Comparison of ENCODE assay signal across 26 cellular contexts in genomic region chr12:125651625-125652024, GRCh38.
"Had no signal": no experiment of that assay in that cellular context is flagged by ENCODE, and none has a peak within 500 bp of the region (broad histone marks: within the 10 kb centered on the region; RNA-seq: fewer than 3 reads in every experiment).

No MANE protein-coding gene starts in this region.

- H3K4me1 Mint-ChIP-seq: naive B cell; natural killer cell; nephron progenitor cell; neural progenitor cell; stimulated activated naive B cell treated with anti-CD40 and anti-IgM and Interleukin-4, amounts not matched to agents 10 μg/mL and 1 μg/mL and 100 μg/mL, for 72 hours had no signal

- H3K4me3 ChIP-seq: heart right ventricle, hepatocyte, lung, neural progenitor cell, ovary, right atrium auricular region, skin epidermis, stomach, testis, thyroid gland, transverse colon, upper lobe of left lung had no signal

- H3K9me3 ChIP-seq: heart right ventricle, ovary, right atrium auricular region, stomach, testis, thyroid gland, transverse colon, upper lobe of left lung had no signal

- H3K27me3 ChIP-seq: heart right ventricle, hepatocyte, neural progenitor cell, ovary, right atrium auricular region, stomach, testis, thyroid gland, transverse colon, upper lobe of left lung had no signal

- ATAC-seq: heart right ventricle; natural killer cell; sciatic nerve; stimulated activated naive B cell treated with anti-CD40 and anti-IgM and Interleukin-4, amounts not matched to agents 10 μg/mL and 1 μg/mL and 100 μg/mL, for 72 hours; stimulated activated naive CD8-positive, alpha-beta T cell treated with anti-CD3 and anti-CD28 coated beads, Interleukin-15, Interleukin-2, amounts not matched to agents 100 U/mL and 50 U/mL, for 24 hours had no signal

- H3K36me3 Mint-ChIP-seq: mesothelial cell of epicardium; naive B cell; natural killer cell; neural progenitor cell; stimulated activated naive B cell treated with anti-CD40 and anti-IgM and Interleukin-4, amounts not matched to agents 10 μg/mL and 1 μg/mL and 100 μg/mL, for 72 hours had no signal

- H3K9me3 Mint-ChIP-seq: nephron progenitor cell, neural progenitor cell had no signal

- H3K27me3 Mint-ChIP-seq: naive B cell; stimulated activated naive B cell treated with anti-CD40 and anti-IgM and Interleukin-4, amounts not matched to agents 10 μg/mL and 1 μg/mL and 100 μg/mL, for 72 hours had no signal

- H3K4me1 ChIP-seq: heart right ventricle, right atrium auricular region, stomach, testis, transverse colon, upper lobe of left lung had no signal

- DNase-seq: heart right ventricle; islet precursor cell; mesendoderm; naive B cell; natural killer cell; nephron progenitor cell; ovary; stimulated activated CD4-positive, alpha-beta T cell treated with anti-CD3 and anti-CD28 coated beads, Interleukin-12 subunit alpha, Interleukin-12 subunit beta, amount 100 ng/mL, for 4 hours; stimulated activated CD4-positive, alpha-beta T cell treated with anti-CD3 and anti-CD28 coated beads, Interleukin-15, amount 100 ng/mL, for 24 hours; stimulated activated CD4-positive, alpha-beta T cell treated with anti-CD3 and anti-CD28 coated beads, Interleukin-2, amount 100 ng/mL, for 24 hours; stimulated activated CD4-positive, alpha-beta T cell treated with anti-CD3 and anti-CD28 coated beads, Interleukin-4, amount 100 ng/mL, for 1 hour; stimulated activated naive B cell treated with anti-CD40 and anti-IgM and Interleukin-4, amounts not matched to agents 10 μg/mL and 1 μg/mL and 100 μg/mL, for 72 hours; stimulated activated naive CD8-positive, alpha-beta T cell treated with anti-CD3 and anti-CD28 coated beads, Interleukin-15, Interleukin-2, amounts not matched to agents 100 U/mL and 50 U/mL, for 24 hours; stomach; testis; thyroid gland; transverse colon; upper lobe of left lung had no signal

- H3K4me3 Mint-ChIP-seq: mesothelial cell of epicardium; naive B cell; natural killer cell; nephron progenitor cell; neural progenitor cell; stimulated activated naive B cell treated with anti-CD40 and anti-IgM and Interleukin-4, amounts not matched to agents 10 μg/mL and 1 μg/mL and 100 μg/mL, for 72 hours had no signal

- H3K27ac Mint-ChIP-seq: mesothelial cell of epicardium; naive B cell; natural killer cell; nephron progenitor cell; neural progenitor cell; progenitor cell of endocrine pancreas; stimulated activated naive B cell treated with anti-CD40 and anti-IgM and Interleukin-4, amounts not matched to agents 10 μg/mL and 1 μg/mL and 100 μg/mL, for 72 hours had no signal

- H3K27ac ChIP-seq: heart right ventricle, hepatocyte, neural progenitor cell, ovary, right atrium auricular region, skin epidermis, stomach, testis, thyroid gland, transverse colon, upper lobe of left lung had no signal

- H3K36me3 ChIP-seq: heart right ventricle, neural progenitor cell, ovary, right atrium auricular region, stomach, thyroid gland, transverse colon, upper lobe of left lung had no signal
